In genomic region chr3:155869664-155870063, GRCh38 we compare ENCODE assay signal across 8 cellular contexts. TPM values are rescaled to one million over a fixed set of nuclear protein-coding genes. Genes with fewer than 3 reads are reported as not detected.
DNase-seq lines count a peak whose midpoint lies in the region; ATAC-seq and TF ChIP-seq lines count a peak whose summit lies in the region.

No MANE protein-coding gene starts in this region.

- H3K4me3 ChIP-seq in SK-N-MC (peak overlapping the region; percentile 96), fibroblast of pulmonary artery (replicated peaks; ENCODE audit: low read depth, low read length) (peak overlapping the region; percentile 59), skeletal muscle cell (ENCODE audit: low read depth, low read length) (peak overlapping the region; percentile 38)

- H3K27ac ChIP-seq in SK-N-MC, result peak overlapping the region; percentile 55

- ATAC-seq in GM19324 (IDR thresholded peaks at IDR 0.05; ENCODE audit: low FRiP score, unreplicated experiment), result no peak

- TF ChIP-seq CTCF in GM12872 (IDR thresholded peaks at IDR 0.05; ENCODE audit: insufficient read depth, low read depth, low read length) (peak; percentile 14; the same call in 1 of the 3 replicates), fibroblast of pulmonary artery (IDR thresholded peaks at IDR 0.05; ENCODE audit: low read length, missing control alignments) (no peak)

- DNase-seq in SK-N-MC (ENCODE audit: low read depth, low spot score), result no peak
- no peak for DNase-seq in fibroblast of pulmonary artery (ENCODE audit: low read depth)
- DNase-seq in skeletal muscle cell (ENCODE audit: low read depth), result no peak
- no peak for DNase-seq in NCI-H2196 treated with DMSO at 0.1 percent for 48 hours (lab: John Stamatoyannopoulos, UW; ENCODE audit: unreplicated experiment)
- no peak for DNase-seq in GM19240 (ENCODE audit: insufficient read length, low spot score)
- DNase-seq in occipital lobe (lab: John Stamatoyannopoulos, UW), result no peak

- peaks cover 3% of the 10 kb centered on the region; the same call in 1 of the 2 replicates for H3K36me3 ChIP-seq in SK-N-MC (ENCODE audit: insufficient read depth, low read length)

- no peaks in the 10 kb centered on the region for H3K9me3 ChIP-seq in SK-N-MC (ENCODE audit: low read depth, low read length)

- H3K9ac ChIP-seq in SK-N-MC (ENCODE audit: insufficient read length), result peak overlapping the region; percentile 73

RNA-seq across cellular contexts. Expression of gene GMPS, which starts 0.8 kb away (rescaled TPM):
- 50.2 TPM for total RNA-seq in occipital lobe

RNA-seq across cellular contexts. Expression of gene SLC33A1, which starts 15.4 kb away (rescaled TPM):
- total RNA-seq in occipital lobe, result 54.1 TPM

Comparison
In these comparisons a context has a peak if more than half of its experiments do, and no peak if none do; other contexts are left out.
1. H3K4me3 ChIP-seq: peak in every context shown above with its lines; median percentile 96 in SK-N-MC; 59 in fibroblast of pulmonary artery; 38 in skeletal muscle cell.